8 cellular contexts compared by ENCODE assay signal in genomic region chrX:41085883-41086626, GRCh38. TPM values are rescaled to one million over a fixed set of nuclear protein-coding genes. Genes with fewer than 3 reads are reported as not detected.
DNase-seq lines count a peak whose midpoint lies in the region; ATAC-seq and TF ChIP-seq lines count a peak whose summit lies in the region.

No MANE protein-coding gene starts in this region.

- H3K4me1 ChIP-seq in right atrium auricular region = peaks cover 0 to 41% of the 10 kb centered on the region in 2 donors

- H3K36me3 ChIP-seq in right atrium auricular region = no peaks in the 10 kb centered on the region

- no peaks in the 10 kb centered on the region for H3K27me3 ChIP-seq in right atrium auricular region

- peak overlapping the region; percentile 76 to 96 for H3K4me3 ChIP-seq in right atrium auricular region

- peak; percentile 1 for DNase-seq in activated CD4-positive, CD25-positive, alpha-beta regulatory T cell treated with anti-CD3 and anti-CD28 coated beads, Interleukin-2, amount 50 U/mL, for 16 hours (ENCODE audit: low read depth, low spot score)
- DNase-seq in amygdala (lab: John Stamatoyannopoulos, UW) (peak in 50 of 56 donors; percentile 2 to 69 (median 32)), right atrium auricular region (ENCODE audit: low spot score) (peak; percentile 65), pulmonary artery endothelial cell (ENCODE audit: low read depth, low spot score) (peak; percentile 13)

- TF ChIP-seq CTCF in right atrium auricular region (IDR thresholded peaks at IDR 0.05) = no peak

- no peak for ATAC-seq in activated CD4-positive, CD25-positive, alpha-beta regulatory T cell treated with anti-CD3 and anti-CD28 coated beads, Interleukin-2, amount 50 U/mL, for 24 hours
- ATAC-seq in HG03280 (IDR thresholded peaks at IDR 0.05; ENCODE audit: unreplicated experiment) (peak; percentile 17), SK-N-SH treated with all-trans-retinoic acid at 6 μM for 48 hours (peak; percentile 59), HG03469 (IDR thresholded peaks at IDR 0.05; ENCODE audit: unreplicated experiment) (no peak)

- peak overlapping the region; percentile 97 to 98 for H3K27ac ChIP-seq in right atrium auricular region

- no peaks in the 10 kb centered on the region for H3K9me3 ChIP-seq in right atrium auricular region

TF ChIP-seq in SK-N-SH treated with all-trans-retinoic acid at 6 μM for 48 hours, 23 proteins besides CTCF, POLR2A, EP300 and RAD21:
- TF ChIP-seq POU6F1 (CRISPR knock-in tag; IDR thresholded peaks at IDR 0.05; ENCODE audit: borderline replicate concordance, low read depth) (no peak), BACH2 (CRISPR knock-in tag; IDR thresholded peaks at IDR 0.05; ENCODE audit: borderline replicate concordance) (no peak), ZNF565 (CRISPR knock-in tag; conservative IDR thresholded peaks at IDR 0.05; ENCODE audit: low read depth) (no peak), ESRRG (CRISPR knock-in tag; IDR thresholded peaks at IDR 0.05) (no peak), TCF4 (CRISPR knock-in tag; IDR thresholded peaks at IDR 0.05; ENCODE audit: borderline replicate concordance) (no peak), ISL1 (CRISPR knock-in tag; IDR thresholded peaks at IDR 0.05) (no peak), TSHZ2 (CRISPR knock-in tag; IDR thresholded peaks at IDR 0.05) (no peak), CREB5 (CRISPR knock-in tag; IDR thresholded peaks at IDR 0.05; ENCODE audit: low read depth) (no peak), OSR1 (CRISPR knock-in tag; IDR thresholded peaks at IDR 0.05) (no peak), ZNF8 (CRISPR knock-in tag; IDR thresholded peaks at IDR 0.05) (no peak), TOX (CRISPR knock-in tag; IDR thresholded peaks at IDR 0.05; ENCODE audit: borderline replicate concordance) (no peak), ZC3H10 (CRISPR knock-in tag; IDR thresholded peaks at IDR 0.05) (no peak), RARB (CRISPR knock-in tag; IDR thresholded peaks at IDR 0.05) (no peak), ARNTL (CRISPR knock-in tag; IDR thresholded peaks at IDR 0.05; ENCODE audit: borderline replicate concordance, low read depth) (no peak), PATZ1 (CRISPR knock-in tag; IDR thresholded peaks at IDR 0.05; ENCODE audit: borderline replicate concordance) (no peak), ZFP3 (CRISPR knock-in tag; IDR thresholded peaks at IDR 0.05) (no peak)

RNA-seq across cellular contexts. Expression of gene USP9X, which starts 0.8 kb away (rescaled TPM):
- total RNA-seq in right atrium auricular region (10 to 100 TPM; 57.2 to 65.1 TPM), pulmonary artery endothelial cell (120 and 144 TPM in 2 replicates)

Comparison
In these comparisons a context has a peak if more than half of its experiments do, and no peak if none do; other contexts are left out.
1. DNase-seq: peak in every context shown above with its lines; median percentile 65 in right atrium auricular region; 32 in amygdala; 13 in pulmonary artery endothelial cell; 1 in activated CD4-positive, CD25-positive, alpha-beta regulatory T cell treated with anti-CD3 and anti-CD28 coated beads, Interleukin-2, amount 50 U/mL, for 16 hours.
2. ATAC-seq: peak in HG03280 (single experiment) and SK-N-SH treated with all-trans-retinoic acid at 6 μM for 48 hours (single experiment); none in activated CD4-positive, CD25-positive, alpha-beta regulatory T cell treated with anti-CD3 and anti-CD28 coated beads, Interleukin-2, amount 50 U/mL, for 24 hours (0 of 2) and HG03469 (single experiment).